ENCODE assay signal across 7 cellular contexts in genomic region chr3:49148159-49148558, GRCh38. TPM values are rescaled to one million over a fixed set of nuclear protein-coding genes. Genes with fewer than 3 reads are reported as not detected.
"Had no signal": no experiment of that assay in that cellular context is flagged by ENCODE, and none has a peak within 500 bp of the region (broad histone marks: within the 10 kb centered on the region; RNA-seq: fewer than 3 reads in every experiment).

No MANE protein-coding gene starts in this region.

- H3K4me3 ChIP-seq: GM23248, HAP-1, K562 had no signal

- H3K27ac ChIP-seq: GM23248 had no signal

- DNase-seq: GM23248, GOT3, H7, IMR-90 had no signal

- H2AFZ ChIP-seq: GM23248 had no signal

- H3K4me1 ChIP-seq: HAP-1 had no signal

- H3K9me3 ChIP-seq: HAP-1 had no signal

- H3K9ac ChIP-seq: GM23248 had no signal

- H3K36me3 ChIP-seq: HAP-1 had no signal

RNA-seq across cellular contexts. Expression of gene KLHDC8B, which starts 23.2 kb away (rescaled TPM):
- total RNA-seq: HT-29 had no signal
